ENCODE assay signal across 9 cellular contexts in the genomic region with DNA sequence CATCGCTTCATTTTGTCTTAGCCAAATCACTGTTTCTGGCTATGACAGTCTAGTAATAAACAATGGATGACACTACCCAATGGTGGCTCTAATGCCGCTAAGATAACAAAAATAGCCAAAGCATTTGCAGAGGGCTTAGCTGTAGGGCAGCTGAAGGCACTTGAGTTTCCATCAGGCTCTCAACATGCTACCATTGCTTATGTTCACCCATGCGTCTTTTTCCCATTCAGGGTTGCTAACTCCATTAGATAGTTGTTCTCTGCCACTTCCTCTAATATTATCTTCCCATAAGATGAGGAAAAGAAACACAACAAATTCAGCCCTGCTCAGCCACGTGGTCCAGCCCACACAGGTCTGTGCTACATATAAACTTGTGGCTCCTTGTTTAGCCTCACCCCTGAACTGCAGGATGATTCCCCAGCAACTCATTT.
DNase-seq lines count a peak whose midpoint lies in the region; ATAC-seq and TF ChIP-seq lines count a peak whose summit lies in the region.
"Had no signal": no experiment of that assay in that cellular context is flagged by ENCODE, and none has a peak within 500 bp of the region (broad histone marks: within the 10 kb centered on the region; RNA-seq: fewer than 3 reads in every experiment).

No MANE protein-coding gene starts in this region.

- H3K36me3 Mint-ChIP-seq in activated CD4-positive, alpha-beta T cell treated with anti-CD3 and anti-CD28 coated beads for 36 hours (ENCODE audit: low read depth): peaks cover 10% of the 10 kb centered on the region
- H3K36me3 Mint-ChIP-seq in activated CD4-positive, alpha-beta T cell treated with anti-CD3 and anti-CD28 coated beads, Interleukin-2, amount 10 ng/mL, durations not matched to agents 7 days and 5 days (ENCODE audit: low read depth): peaks cover 11% of the 10 kb centered on the region
- H3K36me3 Mint-ChIP-seq in activated CD4-positive, alpha-beta memory T cell treated with anti-CD3 and anti-CD28 coated beads, Interleukin-2, amount 10 ng/mL, durations not matched to agents 7 days and 5 days (ENCODE audit: low read depth): peaks cover 4% of the 10 kb centered on the region
- peaks cover 0 to 3% (median 0%) of the 10 kb centered on the region in 3 donors for H3K36me3 Mint-ChIP-seq in immature natural killer cell

- no peaks in the 10 kb centered on the region for H3K36me3 ChIP-seq in left lung

- CTCF ChIA-PET in activated CD4-positive, alpha-beta T cell treated with anti-CD3 and anti-CD28 coated beads for 36 hours (lab: Charles Lee): interaction anchor here (0.8 kb wide), 1 partner anchor 18 kb away, joined by 3 read pairs; no protein-coding TSS in a partner anchor
- CTCF ChIA-PET in activated CD4-positive, alpha-beta T cell treated with anti-CD3 and anti-CD28 coated beads, Interleukin-2, amount 10 ng/mL, durations not matched to agents 7 days and 5 days (lab: Charles Lee): interaction anchor here (1.9 kb wide), 1 partner anchor 8 kb away, joined by 4 read pairs; no protein-coding TSS in a partner anchor
- CTCF ChIA-PET in activated CD4-positive, alpha-beta memory T cell treated with anti-CD3 and anti-CD28 coated beads, Interleukin-2, amount 10 ng/mL, durations not matched to agents 7 days and 5 days (lab: Charles Lee): no interaction called here

- peak overlapping the region; percentile 56 for H3K27ac Mint-ChIP-seq in activated CD4-positive, alpha-beta T cell treated with anti-CD3 and anti-CD28 coated beads for 36 hours
- no peak overlapping the region for H3K27ac Mint-ChIP-seq in activated CD4-positive, alpha-beta T cell treated with anti-CD3 and anti-CD28 coated beads, Interleukin-2, amount 10 ng/mL, durations not matched to agents 7 days and 5 days
- H3K27ac Mint-ChIP-seq in activated CD4-positive, alpha-beta memory T cell treated with anti-CD3 and anti-CD28 coated beads, Interleukin-2, amount 10 ng/mL, durations not matched to agents 7 days and 5 days: peak overlapping the region; percentile 16
- H3K27ac Mint-ChIP-seq in immature natural killer cell: no peak overlapping the region

- H3K4me3 Mint-ChIP-seq in activated CD4-positive, alpha-beta T cell treated with anti-CD3 and anti-CD28 coated beads for 36 hours: no peak overlapping the region
- no peak overlapping the region for H3K4me3 Mint-ChIP-seq in activated CD4-positive, alpha-beta T cell treated with anti-CD3 and anti-CD28 coated beads, Interleukin-2, amount 10 ng/mL, durations not matched to agents 7 days and 5 days
- no peak overlapping the region for H3K4me3 Mint-ChIP-seq in activated CD4-positive, alpha-beta memory T cell treated with anti-CD3 and anti-CD28 coated beads, Interleukin-2, amount 10 ng/mL, durations not matched to agents 7 days and 5 days
- H3K4me3 Mint-ChIP-seq in immature natural killer cell: no peak overlapping the region

- H3K27me3 Mint-ChIP-seq in activated CD4-positive, alpha-beta T cell treated with anti-CD3 and anti-CD28 coated beads for 36 hours: no peaks in the 10 kb centered on the region
- H3K27me3 Mint-ChIP-seq in activated CD4-positive, alpha-beta T cell treated with anti-CD3 and anti-CD28 coated beads, Interleukin-2, amount 10 ng/mL, durations not matched to agents 7 days and 5 days: no peaks in the 10 kb centered on the region
- H3K27me3 Mint-ChIP-seq in activated CD4-positive, alpha-beta memory T cell treated with anti-CD3 and anti-CD28 coated beads, Interleukin-2, amount 10 ng/mL, durations not matched to agents 7 days and 5 days: no peaks in the 10 kb centered on the region
- H3K27me3 Mint-ChIP-seq in immature natural killer cell (ENCODE audit: low read depth in 3 of 3): peaks cover 1 to 8% (median 6%) of the 10 kb centered on the region in 3 donors

- ATAC-seq in activated CD4-positive, alpha-beta T cell treated with anti-CD3 and anti-CD28 coated beads for 36 hours: no peak
- ATAC-seq in left lung (no peak), HG02763 (IDR thresholded peaks at IDR 0.05; ENCODE audit: unreplicated experiment) (no peak), GM18505 (IDR thresholded peaks at IDR 0.05; ENCODE audit: unreplicated experiment) (no peak)

- peak; percentile 16 for DNase-seq in activated CD4-positive, alpha-beta T cell treated with anti-CD3 and anti-CD28 coated beads for 36 hours
- DNase-seq in activated CD4-positive, alpha-beta T cell treated with anti-CD3 and anti-CD28 coated beads, Interleukin-2, amount 10 ng/mL, durations not matched to agents 7 days and 5 days: no peak
- DNase-seq in activated CD4-positive, alpha-beta memory T cell treated with anti-CD3 and anti-CD28 coated beads, Interleukin-2, amount 10 ng/mL, durations not matched to agents 7 days and 5 days: no peak
- no peak for DNase-seq in left lung
- DNase-seq in immature natural killer cell: no peak
- DNase-seq: NCI-H2171 treated with DMSO at 0.1 percent for 48 hours had no signal

- H3K27me3 ChIP-seq in left lung: no peaks in the 10 kb centered on the region

- intact Hi-C loops in activated CD4-positive, alpha-beta T cell treated with anti-CD3 and anti-CD28 coated beads for 36 hours (cut with DNase I, micrococcal nuclease): loop anchor here in 1 of 2 experiments (10.0 kb wide), 1 partner anchor 464 kb away; no protein-coding TSS in a partner anchor
- intact Hi-C loops in left lung (cut with DNase I): no loop called here

- no peak for TF ChIP-seq CTCF in left lung (IDR thresholded peaks at IDR 0.05)

- peaks cover 70% of the 10 kb centered on the region for H3K4me1 Mint-ChIP-seq in activated CD4-positive, alpha-beta T cell treated with anti-CD3 and anti-CD28 coated beads for 36 hours
- peaks cover 63% of the 10 kb centered on the region for H3K4me1 Mint-ChIP-seq in activated CD4-positive, alpha-beta T cell treated with anti-CD3 and anti-CD28 coated beads, Interleukin-2, amount 10 ng/mL, durations not matched to agents 7 days and 5 days
- H3K4me1 Mint-ChIP-seq in activated CD4-positive, alpha-beta memory T cell treated with anti-CD3 and anti-CD28 coated beads, Interleukin-2, amount 10 ng/mL, durations not matched to agents 7 days and 5 days: peaks cover 66% of the 10 kb centered on the region
- H3K4me1 Mint-ChIP-seq in immature natural killer cell: peaks cover 31 to 39% of the 10 kb centered on the region in 2 donors

- no peak overlapping the region for H3K4me3 ChIP-seq in left lung

- TF ChIP-seq POLR2A in GM18505 (IDR thresholded peaks at IDR 0.05; ENCODE audit: borderline replicate concordance, extremely low read depth, insufficient read depth, insufficient read length): no peak

- H3K9me3 Mint-ChIP-seq in activated CD4-positive, alpha-beta T cell treated with anti-CD3 and anti-CD28 coated beads for 36 hours (ENCODE audit: low read depth): no peaks in the 10 kb centered on the region
- H3K9me3 Mint-ChIP-seq in activated CD4-positive, alpha-beta T cell treated with anti-CD3 and anti-CD28 coated beads, Interleukin-2, amount 10 ng/mL, durations not matched to agents 7 days and 5 days: peaks cover 1% of the 10 kb centered on the region
- no peaks in the 10 kb centered on the region for H3K9me3 Mint-ChIP-seq in activated CD4-positive, alpha-beta memory T cell treated with anti-CD3 and anti-CD28 coated beads, Interleukin-2, amount 10 ng/mL, durations not matched to agents 7 days and 5 days
- no peaks in the 10 kb centered on the region for H3K9me3 Mint-ChIP-seq in immature natural killer cell

- no peaks in the 10 kb centered on the region for H3K9me3 ChIP-seq in left lung

- H3K27ac ChIP-seq in left lung (peak overlapping the region; percentile 24 to 87), temporal lobe (ENCODE audit: low read depth, low read length) (peak overlapping the region; percentile 63)

- POLR2A ChIA-PET in activated CD4-positive, alpha-beta T cell treated with anti-CD3 and anti-CD28 coated beads for 36 hours (lab: Charles Lee): no interaction called here
- POLR2A ChIA-PET in activated CD4-positive, alpha-beta T cell treated with anti-CD3 and anti-CD28 coated beads, Interleukin-2, amount 10 ng/mL, durations not matched to agents 7 days and 5 days (lab: Charles Lee): interaction anchor here (0.7 kb wide), 1 partner anchor 20 kb away, joined by 3 read pairs; no protein-coding TSS in a partner anchor
- POLR2A ChIA-PET in activated CD4-positive, alpha-beta memory T cell treated with anti-CD3 and anti-CD28 coated beads, Interleukin-2, amount 10 ng/mL, durations not matched to agents 7 days and 5 days (lab: Charles Lee): interaction anchor here (0.9 kb wide), 1 partner anchor 358 kb away, joined by 3 read pairs; no protein-coding TSS in a partner anchor

- peaks cover 35 to 67% of the 10 kb centered on the region in 2 donors for H3K4me1 ChIP-seq in left lung

Comparison
In these comparisons a context has a peak if more than half of its experiments do, and no peak if none do; other contexts are left out.
1. H3K27ac Mint-ChIP-seq: peak in activated CD4-positive, alpha-beta T cell treated with anti-CD3 and anti-CD28 coated beads for 36 hours (single experiment) and activated CD4-positive, alpha-beta memory T cell treated with anti-CD3 and anti-CD28 coated beads, Interleukin-2, amount 10 ng/mL, durations not matched to agents 7 days and 5 days (single experiment); none in activated CD4-positive, alpha-beta T cell treated with anti-CD3 and anti-CD28 coated beads, Interleukin-2, amount 10 ng/mL, durations not matched to agents 7 days and 5 days (single experiment) and immature natural killer cell (0 of 6).